In genomic region chr21:14645702-14646101, GRCh38 we compare ENCODE assay signal across 6 cellular contexts.
"Had no signal": no experiment of that assay in that cellular context is flagged by ENCODE, and none has a peak within 500 bp of the region (broad histone marks: within the 10 kb centered on the region; RNA-seq: fewer than 3 reads in every experiment).

No MANE protein-coding gene starts in this region.

- H3K4me2 ChIP-seq: KMS-11 had no signal

- DNase-seq: IMR-90, KBM-7, KG1 had no signal

- H3K27ac ChIP-seq: HL-60, KMS-11 had no signal

- H3K9ac ChIP-seq: KMS-11 had no signal

- FAIRE-seq: HTR-8/SVneo had no signal
